Comparison of ENCODE assay signal across 8 cellular contexts in genomic region chr1:204493145-204493881, GRCh38. TPM values are rescaled to one million over a fixed set of nuclear protein-coding genes. Genes with fewer than 3 reads are reported as not detected.
DNase-seq lines count a peak whose midpoint lies in the region; ATAC-seq and TF ChIP-seq lines count a peak whose summit lies in the region.

No MANE protein-coding gene starts in this region.

- H3K36me3 ChIP-seq in body of pancreas (replicated peaks in 1 of 2; ENCODE audit: insufficient read depth in 1 of 2, low read depth in 2 of 2) = no peaks in the 10 kb centered on the region
- H3K36me3 ChIP-seq in smooth muscle cell (ENCODE audit: low read depth) = no peaks in the 10 kb centered on the region

- H3K36me3 Mint-ChIP-seq in immature natural killer cell = peaks cover 3 to 6% (median 5%) of the 10 kb centered on the region in 3 donors

- peaks cover 0 to 6% (median 6%) of the 10 kb centered on the region in 3 donors for H3K27me3 Mint-ChIP-seq in immature natural killer cell (ENCODE audit: low read depth in 3 of 3)

- H4K20me1 ChIP-seq in smooth muscle cell (ENCODE audit: low read depth) = peaks cover 25% of the 10 kb centered on the region

- no peaks in the 10 kb centered on the region for H3K9me3 Mint-ChIP-seq in immature natural killer cell

- intact Hi-C loops in body of pancreas (cut with DNase I) = no loop called here

- H2AFZ ChIP-seq in smooth muscle cell (ENCODE audit: low read depth) = peak overlapping the region; percentile 94

- ATAC-seq in body of pancreas = peak; percentile 40

- DNase-seq in SIG-M5 treated with dmso at 0.1 percent for 504 hours (lab: John Stamatoyannopoulos, UW; ENCODE audit: unreplicated experiment) (peak; percentile 65), SIG-M5 (lab: John Stamatoyannopoulos, UW) (no peak), NCI-H446 (lab: John Stamatoyannopoulos, UW) (peak; percentile 34 to 63), body of pancreas (peak; percentile 68 to 85 (median 80)), immature natural killer cell (no peak), smooth muscle cell (lab: John Stamatoyannopoulos, UW; ENCODE audit: unreplicated experiment) (no peak), NK-92 (lab: John Stamatoyannopoulos, UW; ENCODE audit: unreplicated experiment) (no peak)
- DNase-seq in stimulated activated CD4-positive, alpha-beta T cell treated with anti-CD3 and anti-CD28 coated beads, Interleukin-4, amount 100 ng/mL, for 24 hours = no peak

- peak overlapping the region; percentile 89 to 98 (median 95) for H3K4me3 Mint-ChIP-seq in immature natural killer cell

- H3K4me2 ChIP-seq in smooth muscle cell = peak overlapping the region; percentile 85

- H3K27me3 ChIP-seq in body of pancreas (no peaks in the 10 kb centered on the region), smooth muscle cell (ENCODE audit: low read depth) (no peaks in the 10 kb centered on the region)

- peaks cover 36% of the 10 kb centered on the region for H3K4me1 ChIP-seq in body of pancreas
- H3K4me1 ChIP-seq in smooth muscle cell (ENCODE audit: low read depth) = peaks cover 19% of the 10 kb centered on the region

- H3K79me2 ChIP-seq in smooth muscle cell (ENCODE audit: low read depth) = peaks cover 12% of the 10 kb centered on the region

- peaks cover 3% of the 10 kb centered on the region for H3F3A ChIP-seq in smooth muscle cell (ENCODE audit: low read depth)

- peak overlapping the region in 1 of 2 donors; percentile 74 for H3K4me3 ChIP-seq in body of pancreas
- peak overlapping the region; percentile 95 for H3K4me3 ChIP-seq in smooth muscle cell

- no peak for TF ChIP-seq POLR2A in body of pancreas (IDR thresholded peaks at IDR 0.05)

- TF ChIP-seq CTCF in body of pancreas (IDR thresholded peaks at IDR 0.05) (no peak), smooth muscle cell (IDR thresholded peaks at IDR 0.05; ENCODE audit: borderline replicate concordance, insufficient read depth, poor library complexity, severe bottlenecking) (no peak)

- H3K4me1 Mint-ChIP-seq in immature natural killer cell = peaks cover 51 to 52% of the 10 kb centered on the region in 2 donors

- WGBS in body of pancreas, 2 donors = 8 to 17% methylated on average over 9 to 11 of the region's 11 CpGs
- 34% methylated on average over 11 of the region's 11 CpGs for WGBS in smooth muscle cell (ENCODE audit: low lambda C conversion rate)

- H3K27ac ChIP-seq in body of pancreas (peak overlapping the region; percentile 82 to 96 (median 94)), smooth muscle cell (ENCODE audit: low read depth) (no peak overlapping the region)

- H3K9ac ChIP-seq in smooth muscle cell (ENCODE audit: low read depth) = peak overlapping the region; percentile 27

- H3K9me3 ChIP-seq in body of pancreas (no peaks in the 10 kb centered on the region), smooth muscle cell (replicated peaks; ENCODE audit: low read depth) (no peaks in the 10 kb centered on the region)

- peak overlapping the region; percentile 81 to 95 (median 91) for H3K27ac Mint-ChIP-seq in immature natural killer cell

RNA-seq across cellular contexts. Expression of gene PIK3C2B, which starts 1.3 kb away (rescaled TPM):
- total RNA-seq in body of pancreas (10 to 100 TPM; 11.4 to 18.1 TPM), smooth muscle cell (9.5 and 11.5 TPM in 2 replicates)
- polyA plus RNA-seq in immature natural killer cell (1 to 10 TPM in 2 of 3 donors, not detected in 1; 1.4 to 2.3 TPM), smooth muscle cell (3.0 and 5.0 TPM in 2 replicates)

RNA-seq across cellular contexts. Expression of gene MDM4, which starts 22.9 kb away (rescaled TPM):
- total RNA-seq in body of pancreas = 100 to 1,000 TPM in 1 of 2 donors, 10 to 100 TPM in 1; 72.9 to 125 TPM
- 10 to 100 TPM in 1 of 3 donors, 1 to 10 TPM in 2; 4.6 to 22.6 (median 8.3) TPM for polyA plus RNA-seq in immature natural killer cell
- 21.3 and 31.7 TPM in 2 replicates for total RNA-seq in smooth muscle cell
- 6.1 and 10.8 TPM in 2 replicates for polyA plus RNA-seq in smooth muscle cell

Comparison
In these comparisons a context has a peak if more than half of its experiments do, and no peak if none do; other contexts are left out.
1. DNase-seq: peak in SIG-M5 treated with dmso at 0.1 percent for 504 hours (single experiment), NCI-H446 (2 of 2) and body of pancreas (4 of 4); none in SIG-M5 (single experiment), immature natural killer cell (0 of 3), smooth muscle cell (single experiment), NK-92 (single experiment) and stimulated activated CD4-positive, alpha-beta T cell treated with anti-CD3 and anti-CD28 coated beads, Interleukin-4, amount 100 ng/mL, for 24 hours (single experiment).